Comparison of ENCODE assay signal across 7 cellular contexts in the genomic region with DNA sequence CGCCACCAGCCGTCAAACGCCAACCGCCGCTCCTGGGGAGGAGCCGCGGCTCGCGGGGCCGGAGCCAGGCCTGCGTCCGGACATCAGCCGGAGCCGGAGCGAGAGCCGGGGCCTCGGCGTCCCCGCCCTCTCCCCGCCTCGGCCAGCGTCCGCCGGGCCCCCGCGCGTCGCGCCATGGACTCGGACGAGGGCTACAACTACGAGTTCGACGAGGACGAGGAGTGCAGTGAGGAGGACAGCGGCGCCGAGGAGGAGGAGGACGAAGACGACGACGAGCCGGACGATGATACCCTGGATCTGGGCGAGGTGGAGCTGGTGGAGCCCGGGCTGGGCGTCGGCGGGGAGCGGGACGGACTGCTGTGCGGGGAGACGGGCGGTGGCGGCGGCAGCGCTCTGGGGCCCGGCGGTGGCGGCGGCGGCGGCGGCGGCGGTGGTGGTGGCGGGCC. TPM values are rescaled to one million over a fixed set of nuclear protein-coding genes. Genes with fewer than 3 reads are reported as not detected.
DNase-seq lines count a peak whose midpoint lies in the region; ATAC-seq lines count a peak whose summit lies in the region.

No MANE protein-coding gene starts in this region.

- H3K27me3 Mint-ChIP-seq in activated naive CD8-positive, alpha-beta T cell treated with anti-CD3 and anti-CD28 coated beads, Interleukin-2, amount 10 ng/mL, durations not matched to agents 7 days and 5 days, result no peaks in the 10 kb centered on the region

- H3K27me3 ChIP-seq in iPS-15b (ENCODE audit: control insufficient read depth, insufficient read depth, low read length), result no peaks in the 10 kb centered on the region

- H3K4me3 ChIP-seq in iPS-15b (ENCODE audit: low read depth, low read length), result peak overlapping the region; percentile 71

- peak overlapping the region; percentile 89 for H3K9ac ChIP-seq in iPS-15b (ENCODE audit: low read depth, low read length)

- POLR2A ChIA-PET in activated naive CD8-positive, alpha-beta T cell treated with anti-CD3 and anti-CD28 coated beads, Interleukin-2, amount 10 ng/mL, durations not matched to agents 7 days and 5 days (lab: Charles Lee), result interaction anchor here (0.7 to 3.9 kb wide), 6 partner anchors 9 to 244 kb away, joined by 3 to 34 read pairs (median 7); a partner anchor contains a TSS

- peaks cover 5% of the 10 kb centered on the region for H3K4me1 ChIP-seq in iPS-15b (ENCODE audit: control insufficient read depth, insufficient read depth, low read length)

- H3K4me1 Mint-ChIP-seq in activated naive CD8-positive, alpha-beta T cell treated with anti-CD3 and anti-CD28 coated beads, Interleukin-2, amount 10 ng/mL, durations not matched to agents 7 days and 5 days, result peaks cover 30% of the 10 kb centered on the region

- H3K36me3 Mint-ChIP-seq in activated naive CD8-positive, alpha-beta T cell treated with anti-CD3 and anti-CD28 coated beads, Interleukin-2, amount 10 ng/mL, durations not matched to agents 7 days and 5 days, result peaks cover 26% of the 10 kb centered on the region

- DNase-seq in activated naive CD8-positive, alpha-beta T cell treated with anti-CD3 and anti-CD28 coated beads, Interleukin-2, amount 10 ng/mL, durations not matched to agents 7 days and 5 days, result no peak
- DNase-seq in stimulated activated CD8-positive, alpha-beta memory T cell treated with anti-CD3 and anti-CD28 coated beads, Interleukin-7, amount 100 ng/mL, for 24 hours (ENCODE audit: low read depth), result peak; percentile 4
- DNase-seq in NOMO-1 treated with DMSO at 0.1 percent for 48 hours (lab: John Stamatoyannopoulos, UW; ENCODE audit: unreplicated experiment), result no peak
- DNase-seq in occipital lobe (lab: John Stamatoyannopoulos, UW), result no peak

- peak; percentile 29 for ATAC-seq in GM19372 (IDR thresholded peaks at IDR 0.05; ENCODE audit: low read depth, unreplicated experiment)
- ATAC-seq in HG03097 (IDR thresholded peaks at IDR 0.05; ENCODE audit: low FRiP score, unreplicated experiment), result peak; percentile 12
- peak; percentile 23 for ATAC-seq in activated naive CD8-positive, alpha-beta T cell treated with anti-CD3 and anti-CD28 coated beads, Interleukin-2, amount 10 ng/mL, durations not matched to agents 7 days and 5 days (ENCODE audit: low read depth)

- H3K36me3 ChIP-seq in iPS-15b (ENCODE audit: control insufficient read depth, insufficient read depth, low read length), result peaks cover 5% of the 10 kb centered on the region

- peak overlapping the region; percentile 96 for H3K27ac Mint-ChIP-seq in activated naive CD8-positive, alpha-beta T cell treated with anti-CD3 and anti-CD28 coated beads, Interleukin-2, amount 10 ng/mL, durations not matched to agents 7 days and 5 days

- H3K4me3 Mint-ChIP-seq in activated naive CD8-positive, alpha-beta T cell treated with anti-CD3 and anti-CD28 coated beads, Interleukin-2, amount 10 ng/mL, durations not matched to agents 7 days and 5 days, result peak overlapping the region; percentile 89

- no peaks in the 10 kb centered on the region for H3K9me3 Mint-ChIP-seq in activated naive CD8-positive, alpha-beta T cell treated with anti-CD3 and anti-CD28 coated beads, Interleukin-2, amount 10 ng/mL, durations not matched to agents 7 days and 5 days

- no peaks in the 10 kb centered on the region for H3K9me3 ChIP-seq in iPS-15b (ENCODE audit: control insufficient read depth, insufficient read depth, low read length)

RNA-seq across cellular contexts. Expression of a gene that starts 0.4 kb away (rescaled TPM):
- total RNA-seq in activated naive CD8-positive, alpha-beta T cell treated with anti-CD3 and anti-CD28 coated beads, Interleukin-2, amount 10 ng/mL, durations not matched to agents 7 days and 5 days, result 100 to 1,000 TPM; 141 to 165 TPM
- total RNA-seq in occipital lobe, result 42.7 TPM
